Comparison of ENCODE assay signal across 23 cellular contexts in the genomic region with DNA sequence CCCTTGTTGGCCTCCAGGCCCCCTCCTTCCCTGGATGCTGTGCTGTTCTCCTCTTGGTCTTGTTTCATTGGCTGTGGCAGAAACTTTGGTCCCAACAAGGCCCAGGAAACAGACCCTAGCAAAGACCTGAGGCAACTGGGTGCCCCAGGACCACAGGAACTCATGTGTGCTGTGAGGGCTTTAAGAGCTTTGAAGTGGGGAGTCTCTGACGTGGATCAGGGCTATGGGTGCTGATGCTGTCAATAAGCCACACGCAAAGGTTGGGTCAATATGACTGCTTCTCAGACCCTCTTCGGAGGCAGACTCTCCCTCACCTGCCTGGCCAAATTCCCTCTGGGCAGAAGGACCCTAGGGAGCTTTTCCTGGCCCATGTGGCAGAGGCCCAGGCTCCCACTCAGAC.
A peak's percentile ranks its signal among the peaks of the same experiment; 100 is the strongest.
DNase-seq lines count a peak whose midpoint lies in the region; ATAC-seq and TF ChIP-seq lines count a peak whose summit lies in the region.
"Had no signal": no experiment of that assay in that cellular context is flagged by ENCODE, and none has a peak within 500 bp of the region (broad histone marks: within the 10 kb centered on the region; RNA-seq: fewer than 3 reads in every experiment).

No MANE protein-coding gene starts in this region.

- ATAC-seq in activated CD4-positive, alpha-beta T cell treated with anti-CD3 and anti-CD28 coated beads for 36 hours: peak; percentile 75
- ATAC-seq in HG03196 (IDR thresholded peaks at IDR 0.05; ENCODE audit: unreplicated experiment) (no peak), GM19023 (IDR thresholded peaks at IDR 0.05; ENCODE audit: unreplicated experiment) (no peak), HG03457 (IDR thresholded peaks at IDR 0.05; ENCODE audit: unreplicated experiment) (no peak)
- ATAC-seq: left lung had no signal

- no peaks in the 10 kb centered on the region for H3K27me3 Mint-ChIP-seq in activated CD4-positive, alpha-beta T cell treated with anti-CD3 and anti-CD28 coated beads for 36 hours
- peaks cover 4% of the 10 kb centered on the region for H3K27me3 Mint-ChIP-seq in activated naive CD8-positive, alpha-beta T cell treated with anti-CD3 and anti-CD28 coated beads for 36 hours

- H3K36me3 ChIP-seq in KOPT-K1 (ENCODE audit: insufficient read depth, low read length): no peaks in the 10 kb centered on the region
- no peaks in the 10 kb centered on the region for H3K36me3 ChIP-seq in spleen
- H3K36me3 ChIP-seq: left lung, sigmoid colon had no signal

- DNase-seq in activated CD4-positive, alpha-beta T cell treated with anti-CD3 and anti-CD28 coated beads for 36 hours: peak; percentile 24
- DNase-seq in activated CD4-positive, alpha-beta T cell treated with anti-CD3 and anti-CD28 coated beads, Interleukin-2, amount 50 U/mL, for 48 hours: no peak
- DNase-seq in activated naive CD8-positive, alpha-beta T cell treated with anti-CD3 and anti-CD28 coated beads for 36 hours: peak; percentile 49
- DNase-seq in spleen: peak; percentile 22
- DNase-seq: activated effector memory CD4-positive, alpha-beta T cell treated with Interleukin-2 at 50 U/mL for 16 hours; AML-193; cerebellar nuclear complex; erythroblast; foreskin fibroblast; Kasumi-1; NCI-H1092; NCI-H187 treated with DMSO at 0.1 percent for 48 hours; NCI-H69; RPMI8226; sigmoid colon; SK-N-SH; T-helper 9 cell had no signal

- TF ChIP-seq POLR2A in spleen (IDR thresholded peaks at IDR 0.05): no peak

- peak overlapping the region; percentile 19 for H3K27ac ChIP-seq in KOPT-K1 (ENCODE audit: low read depth, low read length, poor library complexity, severe bottlenecking)
- H3K27ac ChIP-seq in spleen: no peak overlapping the region
- H3K27ac ChIP-seq: 22Rv1, left lung, sigmoid colon had no signal

- POLR2A ChIA-PET in activated CD4-positive, alpha-beta T cell treated with anti-CD3 and anti-CD28 coated beads for 36 hours (lab: Charles Lee): no interaction called here

- WGBS in spleen, 5 donors: 60 to 79% (median 79%) methylated on average over 1 to 3 of the region's 3 CpGs

- intact Hi-C loops in activated CD4-positive, alpha-beta T cell treated with anti-CD3 and anti-CD28 coated beads for 36 hours (cut with DNase I, micrococcal nuclease): no loop called here
- intact Hi-C loops in spleen (cut with DNase I; ENCODE audit: low total_unique reads): no loop called here

- H3K27me3 ChIP-seq in spleen (replicated peaks in 1 of 7): peaks cover 0 to 8% (median 0%) of the 10 kb centered on the region in 7 donors
- H3K27me3 ChIP-seq: sigmoid colon had no signal

- H3K4me3 ChIP-seq in spleen: no peak overlapping the region
- H3K4me3 ChIP-seq: left lung, sigmoid colon had no signal

- CTCF ChIA-PET in activated CD4-positive, alpha-beta T cell treated with anti-CD3 and anti-CD28 coated beads for 36 hours (lab: Charles Lee): interaction anchor here (0.7 to 1.2 kb wide), 4 partner anchors 9 to 528 kb away, joined by 3 to 5 read pairs (median 3); no protein-coding TSS in a partner anchor

- H3K4me1 ChIP-seq in spleen: no peaks in the 10 kb centered on the region
- H3K4me1 ChIP-seq: left lung had no signal

- H3K27ac Mint-ChIP-seq in activated CD4-positive, alpha-beta T cell treated with anti-CD3 and anti-CD28 coated beads for 36 hours: no peak overlapping the region
- peak overlapping the region; percentile 47 for H3K27ac Mint-ChIP-seq in activated naive CD8-positive, alpha-beta T cell treated with anti-CD3 and anti-CD28 coated beads for 36 hours

- no peak for TF ChIP-seq CTCF in spleen (IDR thresholded peaks at IDR 0.05 in 8 of 11, conservative IDR thresholded peaks at IDR 0.05 in 3 of 11)

- H3K9me3 Mint-ChIP-seq in activated CD4-positive, alpha-beta T cell treated with anti-CD3 and anti-CD28 coated beads for 36 hours (ENCODE audit: low read depth): no peaks in the 10 kb centered on the region
- H3K9me3 Mint-ChIP-seq in activated naive CD8-positive, alpha-beta T cell treated with anti-CD3 and anti-CD28 coated beads for 36 hours: no peaks in the 10 kb centered on the region

- H3K9me3 ChIP-seq in KOPT-K1 (ENCODE audit: insufficient read depth, low read length, poor library complexity, severe bottlenecking) (no peaks in the 10 kb centered on the region), spleen (no peaks in the 10 kb centered on the region)
- H3K9me3 ChIP-seq: left lung, sigmoid colon, SK-N-SH had no signal

- no peak overlapping the region for H3K4me3 Mint-ChIP-seq in activated CD4-positive, alpha-beta T cell treated with anti-CD3 and anti-CD28 coated beads for 36 hours
- peak overlapping the region; percentile 50 for H3K4me3 Mint-ChIP-seq in activated naive CD8-positive, alpha-beta T cell treated with anti-CD3 and anti-CD28 coated beads for 36 hours

- H3K36me3 Mint-ChIP-seq in activated CD4-positive, alpha-beta T cell treated with anti-CD3 and anti-CD28 coated beads for 36 hours (ENCODE audit: low read depth): no peaks in the 10 kb centered on the region
- no peaks in the 10 kb centered on the region for H3K36me3 Mint-ChIP-seq in activated naive CD8-positive, alpha-beta T cell treated with anti-CD3 and anti-CD28 coated beads for 36 hours

- peaks cover 30% of the 10 kb centered on the region for H3K4me1 Mint-ChIP-seq in activated CD4-positive, alpha-beta T cell treated with anti-CD3 and anti-CD28 coated beads for 36 hours
- H3K4me1 Mint-ChIP-seq in activated naive CD8-positive, alpha-beta T cell treated with anti-CD3 and anti-CD28 coated beads for 36 hours: peaks cover 41% of the 10 kb centered on the region

Comparison
In these comparisons a context has a peak if more than half of its experiments do, and no peak if none do; other contexts are left out.
1. DNase-seq: peak in activated CD4-positive, alpha-beta T cell treated with anti-CD3 and anti-CD28 coated beads for 36 hours (single experiment), activated naive CD8-positive, alpha-beta T cell treated with anti-CD3 and anti-CD28 coated beads for 36 hours (single experiment) and spleen (single experiment); none in activated CD4-positive, alpha-beta T cell treated with anti-CD3 and anti-CD28 coated beads, Interleukin-2, amount 50 U/mL, for 48 hours (0 of 2).